In the genomic region with DNA sequence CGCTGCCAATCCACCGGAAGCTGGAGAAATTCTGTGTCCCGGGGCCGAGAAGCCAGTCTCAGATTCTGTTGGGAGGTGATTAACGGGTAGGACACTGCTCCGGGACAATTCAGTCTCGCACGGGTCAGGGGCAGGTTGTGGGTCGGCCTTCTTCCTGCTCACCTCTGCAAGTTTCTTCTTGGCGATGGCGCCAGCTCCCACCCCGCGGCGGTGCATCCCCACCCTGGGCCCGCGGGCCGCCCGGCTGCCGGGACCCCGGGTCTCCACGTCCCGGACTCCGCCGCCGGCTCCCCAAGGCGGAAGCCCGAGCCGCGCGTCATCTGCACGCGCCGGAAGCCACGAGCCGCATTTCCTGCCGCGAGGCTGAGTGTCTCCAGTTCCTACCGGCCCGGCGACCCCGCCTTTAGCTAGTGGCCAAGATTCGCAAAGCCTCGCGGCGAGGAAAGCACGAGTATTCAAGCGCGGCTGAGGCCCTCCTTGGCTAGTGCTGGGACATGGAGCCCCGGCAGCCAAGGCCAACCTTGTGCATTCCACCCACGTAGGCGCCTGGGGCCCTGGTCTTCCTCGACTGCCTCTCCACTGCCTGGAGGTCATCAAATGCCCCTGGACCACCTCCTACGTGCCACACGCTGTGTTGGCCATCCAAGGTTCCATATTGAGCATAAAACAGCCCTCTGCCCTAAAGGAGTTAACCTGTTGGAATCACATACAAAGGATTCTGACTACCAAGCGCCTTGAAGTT, we compare ENCODE assay signal across 8 cellular contexts.
DNase-seq lines count a peak whose midpoint lies in the region; ATAC-seq and FAIRE-seq lines count a peak whose summit lies in the region.

A gene with protein sequence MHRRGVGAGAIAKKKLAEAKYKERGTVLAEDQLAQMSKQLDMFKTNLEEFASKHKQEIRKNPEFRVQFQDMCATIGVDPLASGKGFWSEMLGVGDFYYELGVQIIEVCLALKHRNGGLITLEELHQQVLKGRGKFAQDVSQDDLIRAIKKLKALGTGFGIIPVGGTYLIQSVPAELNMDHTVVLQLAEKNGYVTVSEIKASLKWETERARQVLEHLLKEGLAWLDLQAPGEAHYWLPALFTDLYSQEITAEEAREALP (minus strand): TSS at position 324 of the 742 bp plus-strand sequence. CDS start 108 bp downstream, at position 216.

- peak; percentile 79 for ATAC-seq in HG02981 (IDR thresholded peaks at IDR 0.05; ENCODE audit: unreplicated experiment)

- FAIRE-seq in GM18507 (lab: Jason Lieb, UNC) = peak; percentile 88

- peak; percentile 97 for DNase-seq in GM18507 (ENCODE audit: extremely low spot score, insufficient read length, low read depth)
- peak; percentile 80 to 93 for DNase-seq in NCI-H2081 (lab: John Stamatoyannopoulos, UW)
- DNase-seq in T1000 (lab: John Stamatoyannopoulos, UW) = peak; percentile 75
- peak; percentile 97 for DNase-seq in astrocyte of the hippocampus (ENCODE audit: low read depth, low spot score)
- DNase-seq in hippocampal formation (lab: John Stamatoyannopoulos, UW) = peak; percentile 68 to 83
- DNase-seq in retina = peak; percentile 96
- no peak for DNase-seq in OCI-M2 (lab: John Stamatoyannopoulos, UW; ENCODE audit: unreplicated experiment)
